Comparison of ENCODE assay signal across 13 cellular contexts in the genomic region with DNA sequence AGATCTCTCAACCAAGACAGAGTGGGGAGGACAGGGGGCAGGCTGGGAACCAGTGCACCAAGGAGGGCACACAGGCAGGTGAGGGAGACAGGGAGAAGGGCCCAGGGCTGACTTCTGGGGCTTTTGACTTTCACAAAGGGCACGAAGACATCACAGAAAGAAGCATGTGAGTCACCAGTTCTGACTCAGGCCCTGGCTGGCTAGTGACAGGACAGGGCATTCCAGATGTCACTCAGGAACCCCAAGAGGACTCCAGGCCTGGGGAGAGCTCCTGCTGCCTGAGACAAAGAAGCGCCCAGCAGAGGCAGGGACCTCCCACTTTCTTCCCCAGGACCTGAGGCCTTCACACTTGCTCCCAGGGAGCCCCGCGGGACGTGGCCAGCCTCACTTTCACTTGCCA.
DNase-seq lines count a peak whose midpoint lies in the region; ATAC-seq, FAIRE-seq and TF ChIP-seq lines count a peak whose summit lies in the region.
"Had no signal": no experiment of that assay in that cellular context is flagged by ENCODE, and none has a peak within 500 bp of the region (broad histone marks: within the 10 kb centered on the region; RNA-seq: fewer than 3 reads in every experiment).

No MANE protein-coding gene starts in this region.

- H3K9me3 Mint-ChIP-seq in activated CD4-positive, alpha-beta memory T cell treated with anti-CD3 and anti-CD28 coated beads, Interleukin-2, amount 10 ng/mL, durations not matched to agents 7 days and 5 days, result no peaks in the 10 kb centered on the region
- H3K9me3 Mint-ChIP-seq: activated CD4-positive, alpha-beta T cell treated with anti-CD3 and anti-CD28 coated beads, Interleukin-2, amount 10 ng/mL, durations not matched to agents 7 days and 5 days had no signal

- H3K27ac Mint-ChIP-seq in activated CD4-positive, alpha-beta memory T cell treated with anti-CD3 and anti-CD28 coated beads, Interleukin-2, amount 10 ng/mL, durations not matched to agents 7 days and 5 days, result no peak overlapping the region
- H3K27ac Mint-ChIP-seq: activated CD4-positive, alpha-beta T cell treated with anti-CD3 and anti-CD28 coated beads, Interleukin-2, amount 10 ng/mL, durations not matched to agents 7 days and 5 days had no signal

- intact Hi-C loops in adrenal gland (cut with DNase I), result loop anchor here (5.0 to 10.0 kb wide), 3 partner anchors 941 to 1501 kb away; no protein-coding TSS in a partner anchor
- intact Hi-C loops in sciatic nerve (cut with DNase I), result no loop called here
- intact Hi-C loops in cardiac septum (cut with DNase I), result loop anchor here (2.0 kb wide), 1 partner anchor 951 kb away; no protein-coding TSS in a partner anchor

- H3K4me3 ChIP-seq in BE2C (ENCODE audit: low read depth, low read length) (no peak overlapping the region), adrenal gland (no peak overlapping the region)
- H3K4me3 ChIP-seq: ascending aorta had no signal

- H3K27me3 ChIP-seq in BE2C (no peaks in the 10 kb centered on the region), adrenal gland (no peaks in the 10 kb centered on the region)
- H3K27me3 ChIP-seq: ascending aorta, dorsolateral prefrontal cortex had no signal

- peak; percentile 35 for DNase-seq in BE2C
- DNase-seq in H54 (ENCODE audit: insufficient read length, low spot score), result peak; percentile 15
- peak in 6 of 7 donors; percentile 26 to 61 (median 40) for DNase-seq in adrenal gland
- peak; percentile 10 for DNase-seq in myocyte (ENCODE audit: low read depth)
- DNase-seq in activated CD4-positive, alpha-beta memory T cell treated with anti-CD3 and anti-CD28 coated beads, Interleukin-2, amount 10 ng/mL, durations not matched to agents 7 days and 5 days, result no peak
- no peak for DNase-seq in sciatic nerve (ENCODE audit: low spot score)
- DNase-seq in cardiac septum (ENCODE audit: low spot score), result no peak
- DNase-seq: activated CD4-positive, alpha-beta T cell treated with anti-CD3 and anti-CD28 coated beads, Interleukin-2, amount 10 ng/mL, durations not matched to agents 7 days and 5 days; dorsolateral prefrontal cortex; NCI-H187; NCI-H526 treated with DMSO at 0.1 percent for 48 hours had no signal

- WGBS in adrenal gland, 4 donors, result 61 to 69% (median 62%) methylated on average over 4 to 5 of the region's 5 CpGs

- no peaks in the 10 kb centered on the region for H3K27me3 Mint-ChIP-seq in activated CD4-positive, alpha-beta memory T cell treated with anti-CD3 and anti-CD28 coated beads, Interleukin-2, amount 10 ng/mL, durations not matched to agents 7 days and 5 days
- H3K27me3 Mint-ChIP-seq: activated CD4-positive, alpha-beta T cell treated with anti-CD3 and anti-CD28 coated beads, Interleukin-2, amount 10 ng/mL, durations not matched to agents 7 days and 5 days had no signal

- no peak for TF ChIP-seq CTCF in BE2C (IDR thresholded peaks at IDR 0.05; ENCODE audit: low read depth, low read length)
- no peak for TF ChIP-seq CTCF in adrenal gland (IDR thresholded peaks at IDR 0.05)

- ATAC-seq in HG03175 (IDR thresholded peaks at IDR 0.05; ENCODE audit: unreplicated experiment) (no peak), sciatic nerve (no peak)

- H3K9me3 ChIP-seq in BE2C (no peaks in the 10 kb centered on the region), adrenal gland (replicated peaks in 1 of 3) (no peaks in the 10 kb centered on the region)
- H3K9me3 ChIP-seq: ascending aorta had no signal

- H3K4me3 Mint-ChIP-seq in activated CD4-positive, alpha-beta memory T cell treated with anti-CD3 and anti-CD28 coated beads, Interleukin-2, amount 10 ng/mL, durations not matched to agents 7 days and 5 days, result no peak overlapping the region
- H3K4me3 Mint-ChIP-seq: activated CD4-positive, alpha-beta T cell treated with anti-CD3 and anti-CD28 coated beads, Interleukin-2, amount 10 ng/mL, durations not matched to agents 7 days and 5 days had no signal

- POLR2A ChIA-PET in activated CD4-positive, alpha-beta memory T cell treated with anti-CD3 and anti-CD28 coated beads, Interleukin-2, amount 10 ng/mL, durations not matched to agents 7 days and 5 days (lab: Charles Lee), result no interaction called here

- no peak for TF ChIP-seq POLR2A in H54 (IDR thresholded peaks at IDR 0.05; ENCODE audit: low read depth, low read length)
- TF ChIP-seq POLR2A in adrenal gland (IDR thresholded peaks at IDR 0.05), result no peak

- peaks cover 8% of the 10 kb centered on the region for H3K4me1 ChIP-seq in BE2C
- peaks cover 0 to 5% of the 10 kb centered on the region in 2 donors for H3K4me1 ChIP-seq in adrenal gland (replicated peaks in 1 of 2)
- H3K4me1 ChIP-seq: ascending aorta had no signal

- no peak overlapping the region for H3K27ac ChIP-seq in adrenal gland
- H3K27ac ChIP-seq: ascending aorta, dorsolateral prefrontal cortex had no signal

- CTCF ChIA-PET in activated CD4-positive, alpha-beta memory T cell treated with anti-CD3 and anti-CD28 coated beads, Interleukin-2, amount 10 ng/mL, durations not matched to agents 7 days and 5 days (lab: Charles Lee), result no interaction called here

- H3K4me1 Mint-ChIP-seq in activated CD4-positive, alpha-beta memory T cell treated with anti-CD3 and anti-CD28 coated beads, Interleukin-2, amount 10 ng/mL, durations not matched to agents 7 days and 5 days, result no peaks in the 10 kb centered on the region
- H3K4me1 Mint-ChIP-seq: activated CD4-positive, alpha-beta T cell treated with anti-CD3 and anti-CD28 coated beads, Interleukin-2, amount 10 ng/mL, durations not matched to agents 7 days and 5 days had no signal

- no peaks in the 10 kb centered on the region for H3K36me3 ChIP-seq in BE2C
- no peaks in the 10 kb centered on the region for H3K36me3 ChIP-seq in adrenal gland (replicated peaks in 1 of 2)
- H3K36me3 ChIP-seq: ascending aorta had no signal

- H3K36me3 Mint-ChIP-seq in activated CD4-positive, alpha-beta memory T cell treated with anti-CD3 and anti-CD28 coated beads, Interleukin-2, amount 10 ng/mL, durations not matched to agents 7 days and 5 days (ENCODE audit: low read depth), result no peaks in the 10 kb centered on the region

- no peak for FAIRE-seq in H54 (lab: Jason Lieb, UNC)

Comparison
In these comparisons a context has a peak if more than half of its experiments do, and no peak if none do; other contexts are left out.
1. DNase-seq: peak in BE2C (single experiment), H54 (single experiment), adrenal gland (6 of 7) and myocyte (single experiment); none in activated CD4-positive, alpha-beta memory T cell treated with anti-CD3 and anti-CD28 coated beads, Interleukin-2, amount 10 ng/mL, durations not matched to agents 7 days and 5 days (single experiment), sciatic nerve (single experiment) and cardiac septum (single experiment).